ENCODE assay signal across 26 cellular contexts in the genomic region with DNA sequence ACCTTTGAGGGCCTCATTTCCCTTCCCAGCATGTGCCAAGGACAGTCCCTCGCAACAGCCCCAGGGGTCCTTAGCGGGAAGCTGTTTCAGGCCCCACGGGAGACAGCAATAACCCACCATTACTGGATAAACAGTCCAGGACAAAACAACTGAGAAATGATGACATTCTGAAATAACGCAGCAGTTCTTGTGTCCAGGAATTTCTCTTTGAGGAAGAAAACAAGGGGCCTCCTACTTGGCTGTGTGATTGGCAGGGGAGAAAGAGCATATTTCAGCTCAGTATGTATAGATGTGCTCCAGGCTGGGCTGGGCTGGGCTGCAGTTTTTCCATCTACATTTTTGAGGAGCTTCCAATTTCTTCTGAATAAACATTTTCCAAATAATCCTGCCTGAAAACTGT.
A peak's percentile ranks its signal among the peaks of the same experiment; 100 is the strongest.
DNase-seq lines count a peak whose midpoint lies in the region; ATAC-seq and TF ChIP-seq lines count a peak whose summit lies in the region.
"Had no signal": no experiment of that assay in that cellular context is flagged by ENCODE, and none has a peak within 500 bp of the region (broad histone marks: within the 10 kb centered on the region; RNA-seq: fewer than 3 reads in every experiment).

No MANE protein-coding gene starts in this region.

- POLR2A ChIA-PET in HEK293 (lab: Yijun Ruan, JAX): no interaction called here

- WGBS in gastroesophageal sphincter (ENCODE audit: low coverage in 1 of 2), 2 donors: 40% methylated on average over 4 of the region's 4 CpGs; no CpG with 5 or more reads in 1 of the 2 donors
- 80 to 88% methylated on average over 4 of the region's 4 CpGs for WGBS in sigmoid colon, 2 donors

- ATAC-seq in gastroesophageal sphincter (peak; percentile 23), HG02610 (IDR thresholded peaks at IDR 0.05; ENCODE audit: unreplicated experiment) (no peak)
- ATAC-seq: activated T-cell treated with anti-CD3 and anti-CD28 coated beads, Interleukin-2, amount 50 U/mL, for 4 hours; Panc1; upper lobe of right lung had no signal

- H3K4me3 ChIP-seq in HEK293 (ENCODE audit: low read depth, low read length) (no peak overlapping the region), gastroesophageal sphincter (no peak overlapping the region), sigmoid colon (no peak overlapping the region)
- H3K4me3 ChIP-seq: cardiac muscle cell, upper lobe of right lung had no signal

- H3K27me3 ChIP-seq in gastroesophageal sphincter: no peaks in the 10 kb centered on the region
- H3K27me3 ChIP-seq in sigmoid colon: no peaks in the 10 kb centered on the region
- H3K27me3 ChIP-seq: cardiac muscle cell, upper lobe of right lung had no signal

- H3K4me1 ChIP-seq in HEK293 (ENCODE audit: control insufficient read depth, insufficient read depth, low read length): no peaks in the 10 kb centered on the region
- H3K4me1 ChIP-seq in gastroesophageal sphincter: peaks cover 3 to 56% (median 28%) of the 10 kb centered on the region in 3 donors
- peaks cover 0 to 76% (median 55%) of the 10 kb centered on the region in 4 donors for H3K4me1 ChIP-seq in sigmoid colon
- H3K4me1 ChIP-seq: Caco-2, upper lobe of right lung had no signal

- TF ChIP-seq CTCF in HEK293 (tag by site-specific recombination; IDR thresholded peaks at IDR 0.05): no peak
- no peak for TF ChIP-seq CTCF in gastroesophageal sphincter (IDR thresholded peaks at IDR 0.05)
- TF ChIP-seq CTCF in sigmoid colon (IDR thresholded peaks at IDR 0.05): no peak

- intact Hi-C loops in sigmoid colon (cut with DNase I): no loop called here

- H3K9me3 ChIP-seq in HEK293 (ENCODE audit: control insufficient read depth, insufficient read depth, low read depth, low read length): no peaks in the 10 kb centered on the region
- H3K9me3 ChIP-seq in gastroesophageal sphincter: no peaks in the 10 kb centered on the region
- no peaks in the 10 kb centered on the region for H3K9me3 ChIP-seq in sigmoid colon
- H3K9me3 ChIP-seq: Caco-2, neutrophil, upper lobe of right lung had no signal

- no peak for TF ChIP-seq EP300 in gastroesophageal sphincter (IDR thresholded peaks at IDR 0.05)
- TF ChIP-seq EP300 in sigmoid colon (IDR thresholded peaks at IDR 0.05): no peak

- CTCF ChIA-PET in HEK293 (lab: Yijun Ruan, JAX): interaction anchor here (0.6 kb wide), 1 partner anchor 27 kb away, joined by 3 read pairs; no protein-coding TSS in a partner anchor

- DNase-seq in amniotic stem cell (lab: John Stamatoyannopoulos, UW): peak; percentile 7
- no peak for DNase-seq in sigmoid colon
- no peak for DNase-seq in glomerular visceral epithelial cell (ENCODE audit: extremely low spot score)
- no peak for DNase-seq in DMS53 (lab: John Stamatoyannopoulos, UW)
- DNase-seq in caudate nucleus (lab: John Stamatoyannopoulos, UW): no peak
- DNase-seq: activated CD4-positive, alpha-beta T cell treated with anti-CD3 and anti-CD28 coated beads, Interleukin-2, amount 10 ng/mL, durations not matched to agents 24 days and 14 days; activated naive CD4-positive, alpha-beta T cell; activated T-cell treated with anti-CD3 and anti-CD28 coated beads, Interleukin-2, amount 50 U/mL, for 4 hours; C1 segment of cervical spinal cord; Caco-2; dermis blood vessel endothelial cell; DMS79; GF-D8; H9; mesenchymal stem cell; NCI-H2029; NCI-H526 treated with DMSO at 0.1 percent for 48 hours; SIG-M5; stimulated activated CD4-positive, alpha-beta T cell treated with anti-CD3 and anti-CD28 coated beads, Interleukin-2, amount 100 ng/mL, for 24 hours; upper lobe of right lung had no signal

- TF ChIP-seq POLR2A in gastroesophageal sphincter (IDR thresholded peaks at IDR 0.05): no peak
- no peak for TF ChIP-seq POLR2A in sigmoid colon (IDR thresholded peaks at IDR 0.05)

- no peak overlapping the region for H3K27ac ChIP-seq in HEK293 (ENCODE audit: extremely low read depth, low read depth, low read length)
- H3K27ac ChIP-seq in gastroesophageal sphincter: peak overlapping the region in 3 of 4 donors; percentile 56 to 64 (median 58)
- H3K27ac ChIP-seq in sigmoid colon: peak overlapping the region; percentile 53 to 79 (median 67)
- no peak overlapping the region for H3K27ac ChIP-seq in caudate nucleus (ENCODE audit: low read depth, low read length)
- H3K27ac ChIP-seq: cardiac muscle cell, neutrophil, upper lobe of right lung had no signal

- H3K36me3 ChIP-seq in HEK293 (ENCODE audit: control insufficient read depth in 2 of 2, insufficient read depth in 1 of 2, low read length in 2 of 2) (no peaks in the 10 kb centered on the region), gastroesophageal sphincter (no peaks in the 10 kb centered on the region), sigmoid colon (no peaks in the 10 kb centered on the region)
- H3K36me3 ChIP-seq: cardiac muscle cell, neutrophil, upper lobe of right lung had no signal

TF ChIP-seq in HEK293, 187 proteins besides CTCF, POLR2A, EP300 and RAD21:
- TF ChIP-seq GLI2 (tag by site-specific recombination; IDR thresholded peaks at IDR 0.05; ENCODE audit: borderline replicate concordance, low read depth) (no peak), ZIC2 (tag by site-specific recombination; IDR thresholded peaks at IDR 0.05) (peak; percentile 77)

Comparison
In these comparisons a context has a peak if more than half of its experiments do, and no peak if none do; other contexts are left out.
1. H3K27ac ChIP-seq: peak in gastroesophageal sphincter (3 of 4) and sigmoid colon (4 of 4); none in HEK293 (single experiment) and caudate nucleus (single experiment).